In genomic region chr1:111507411-111508201, GRCh38 we compare ENCODE assay signal across 1 cellular context.
A peak's percentile ranks its signal among the peaks of the same experiment; 100 is the strongest.
TF ChIP-seq lines count a peak whose summit lies in the region.

No MANE protein-coding gene starts in this region.

TF ChIP-seq in HepG2, 621 proteins besides CTCF, POLR2A, EP300 and RAD21 (continued from another document and continues in another):
- TF ChIP-seq CBX5 (CRISPR knock-in tag; IDR thresholded peaks at IDR 0.05; ENCODE audit: borderline replicate concordance) (0 out of 2 replicates have a peak, but pooled peaks have one; percentile 19), NR2F2 (IDR thresholded peaks at IDR 0.05; ENCODE audit: borderline replicate concordance, low read depth) (no peak), IRX3 (CRISPR knock-in tag; IDR thresholded peaks at IDR 0.05; ENCODE audit: borderline replicate concordance, low read depth) (no peak), MXI1 (IDR thresholded peaks at IDR 0.05; ENCODE audit: borderline replicate concordance, low read depth, low read length) (no peak), MLXIP (CRISPR knock-in tag; IDR thresholded peaks at IDR 0.05; ENCODE audit: borderline replicate concordance) (no peak), ZNF205 (CRISPR knock-in tag; IDR thresholded peaks at IDR 0.05) (no peak), ATF1 (CRISPR knock-in tag; IDR thresholded peaks at IDR 0.05) (no peak), JUNB (CRISPR knock-in tag; IDR thresholded peaks at IDR 0.05; ENCODE audit: borderline replicate concordance) (no peak), ZNF496 (CRISPR knock-in tag; IDR thresholded peaks at IDR 0.05; ENCODE audit: insufficient replicate concordance) (no peak), ZXDC (CRISPR knock-in tag; IDR thresholded peaks at IDR 0.05) (no peak), ZNF232 (CRISPR knock-in tag; IDR thresholded peaks at IDR 0.05; ENCODE audit: borderline replicate concordance) (no peak), ARHGAP35 (CRISPR knock-in tag; IDR thresholded peaks at IDR 0.05; ENCODE audit: borderline replicate concordance) (0 out of 2 replicates have a peak, but pooled peaks have one; percentile 56), ZNF746 (CRISPR knock-in tag; IDR thresholded peaks at IDR 0.05) (no peak), ZNF558 (CRISPR knock-in tag; IDR thresholded peaks at IDR 0.05; ENCODE audit: borderline replicate concordance) (no peak), HES4 (CRISPR knock-in tag; IDR thresholded peaks at IDR 0.05; ENCODE audit: borderline replicate concordance) (no peak; the same call in 1 of the 2 replicates), FLYWCH1 (CRISPR knock-in tag; IDR thresholded peaks at IDR 0.05) (no peak), ARNTL (CRISPR knock-in tag; IDR thresholded peaks at IDR 0.05) (no peak), ZBTB4 (CRISPR knock-in tag; IDR thresholded peaks at IDR 0.05; ENCODE audit: borderline replicate concordance) (no peak), TOE1 (CRISPR knock-in tag; IDR thresholded peaks at IDR 0.05) (no peak), ZNF543 (CRISPR knock-in tag; IDR thresholded peaks at IDR 0.05) (no peak), WIZ (CRISPR knock-in tag; IDR thresholded peaks at IDR 0.05) (no peak), TMF1 (CRISPR knock-in tag; IDR thresholded peaks at IDR 0.05; ENCODE audit: low read depth) (0 out of 2 replicates have a peak, but pooled peaks have one; percentile 40), ZFP62 (CRISPR knock-in tag; IDR thresholded peaks at IDR 0.05) (no peak), FOSL2 (CRISPR knock-in tag; IDR thresholded peaks at IDR 0.05) (no peak), CCDC6 (CRISPR knock-in tag; IDR thresholded peaks at IDR 0.05) (peak; percentile 87), RARG (CRISPR knock-in tag; IDR thresholded peaks at IDR 0.05; ENCODE audit: low read depth) (no peak), REL (CRISPR knock-in tag; conservative IDR thresholded peaks at IDR 0.05) (no peak), RFX3 (CRISPR knock-in tag; IDR thresholded peaks at IDR 0.05) (no peak), CREM (IDR thresholded peaks at IDR 0.05) (no peak), CREM (CRISPR knock-in tag; IDR thresholded peaks at IDR 0.05) (no peak), GTF3A (CRISPR knock-in tag; conservative IDR thresholded peaks at IDR 0.05) (no peak), ZNF878 (CRISPR knock-in tag; IDR thresholded peaks at IDR 0.05) (peak; percentile 71; the same call in 1 of the 2 replicates), ZNF703 (CRISPR knock-in tag; IDR thresholded peaks at IDR 0.05; ENCODE audit: borderline replicate concordance) (no peak; the same call in 1 of the 2 replicates), CREB3 (CRISPR knock-in tag; IDR thresholded peaks at IDR 0.05) (no peak), TAF15 (IDR thresholded peaks at IDR 0.05; ENCODE audit: low read depth, low read length, poor library complexity, severe bottlenecking) (no peak), RFX5 (IDR thresholded peaks at IDR 0.05; ENCODE audit: low read depth, low read length) (no peak), ZFP37 (CRISPR knock-in tag; IDR thresholded peaks at IDR 0.05; ENCODE audit: borderline replicate concordance) (no peak), DMAP1 (CRISPR knock-in tag; IDR thresholded peaks at IDR 0.05) (peak; percentile 70; the same call in 1 of the 2 replicates), XBP1 (CRISPR knock-in tag; IDR thresholded peaks at IDR 0.05) (no peak)
- TF ChIP-seq, protein P1, sequence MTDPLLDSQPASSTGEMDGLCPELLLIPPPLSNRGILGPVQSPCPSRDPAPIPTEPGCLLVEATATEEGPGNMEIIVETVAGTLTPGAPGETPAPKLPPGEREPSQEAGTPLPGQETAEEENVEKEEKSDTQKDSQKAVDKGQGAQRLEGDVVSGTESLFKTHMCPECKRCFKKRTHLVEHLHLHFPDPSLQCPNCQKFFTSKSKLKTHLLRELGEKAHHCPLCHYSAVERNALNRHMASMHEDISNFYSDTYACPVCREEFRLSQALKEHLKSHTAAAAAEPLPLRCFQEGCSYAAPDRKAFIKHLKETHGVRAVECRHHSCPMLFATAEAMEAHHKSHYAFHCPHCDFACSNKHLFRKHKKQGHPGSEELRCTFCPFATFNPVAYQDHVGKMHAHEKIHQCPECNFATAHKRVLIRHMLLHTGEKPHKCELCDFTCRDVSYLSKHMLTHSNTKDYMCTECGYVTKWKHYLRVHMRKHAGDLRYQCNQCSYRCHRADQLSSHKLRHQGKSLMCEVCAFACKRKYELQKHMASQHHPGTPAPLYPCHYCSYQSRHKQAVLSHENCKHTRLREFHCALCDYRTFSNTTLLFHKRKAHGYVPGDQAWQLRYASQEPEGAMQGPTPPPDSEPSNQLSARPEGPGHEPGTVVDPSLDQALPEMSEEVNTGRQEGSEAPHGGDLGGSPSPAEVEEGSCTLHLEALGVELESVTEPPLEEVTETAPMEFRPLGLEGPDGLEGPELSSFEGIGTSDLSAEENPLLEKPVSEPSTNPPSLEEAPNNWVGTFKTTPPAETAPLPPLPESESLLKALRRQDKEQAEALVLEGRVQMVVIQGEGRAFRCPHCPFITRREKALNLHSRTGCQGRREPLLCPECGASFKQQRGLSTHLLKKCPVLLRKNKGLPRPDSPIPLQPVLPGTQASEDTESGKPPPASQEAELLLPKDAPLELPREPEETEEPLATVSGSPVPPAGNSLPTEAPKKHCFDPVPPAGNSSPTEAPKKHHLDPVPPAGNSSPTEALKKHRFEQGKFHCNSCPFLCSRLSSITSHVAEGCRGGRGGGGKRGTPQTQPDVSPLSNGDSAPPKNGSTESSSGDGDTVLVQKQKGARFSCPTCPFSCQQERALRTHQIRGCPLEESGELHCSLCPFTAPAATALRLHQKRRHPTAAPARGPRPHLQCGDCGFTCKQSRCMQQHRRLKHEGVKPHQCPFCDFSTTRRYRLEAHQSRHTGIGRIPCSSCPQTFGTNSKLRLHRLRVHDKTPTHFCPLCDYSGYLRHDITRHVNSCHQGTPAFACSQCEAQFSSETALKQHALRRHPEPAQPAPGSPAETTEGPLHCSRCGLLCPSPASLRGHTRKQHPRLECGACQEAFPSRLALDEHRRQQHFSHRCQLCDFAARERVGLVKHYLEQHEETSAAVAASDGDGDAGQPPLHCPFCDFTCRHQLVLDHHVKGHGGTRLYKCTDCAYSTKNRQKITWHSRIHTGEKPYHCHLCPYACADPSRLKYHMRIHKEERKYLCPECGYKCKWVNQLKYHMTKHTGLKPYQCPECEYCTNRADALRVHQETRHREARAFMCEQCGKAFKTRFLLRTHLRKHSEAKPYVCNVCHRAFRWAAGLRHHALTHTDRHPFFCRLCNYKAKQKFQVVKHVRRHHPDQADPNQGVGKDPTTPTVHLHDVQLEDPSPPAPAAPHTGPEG (CRISPR knock-in tag; IDR thresholded peaks at IDR 0.05), result no peak
- TF ChIP-seq, protein P2, sequence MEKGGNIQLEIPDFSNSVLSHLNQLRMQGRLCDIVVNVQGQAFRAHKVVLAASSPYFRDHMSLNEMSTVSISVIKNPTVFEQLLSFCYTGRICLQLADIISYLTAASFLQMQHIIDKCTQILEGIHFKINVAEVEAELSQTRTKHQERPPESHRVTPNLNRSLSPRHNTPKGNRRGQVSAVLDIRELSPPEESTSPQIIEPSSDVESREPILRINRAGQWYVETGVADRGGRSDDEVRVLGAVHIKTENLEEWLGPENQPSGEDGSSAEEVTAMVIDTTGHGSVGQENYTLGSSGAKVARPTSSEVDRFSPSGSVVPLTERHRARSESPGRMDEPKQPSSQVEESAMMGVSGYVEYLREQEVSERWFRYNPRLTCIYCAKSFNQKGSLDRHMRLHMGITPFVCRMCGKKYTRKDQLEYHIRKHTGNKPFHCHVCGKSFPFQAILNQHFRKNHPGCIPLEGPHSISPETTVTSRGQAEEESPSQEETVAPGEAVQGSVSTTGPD (CRISPR knock-in tag; IDR thresholded peaks at IDR 0.05), result no peak
- TF ChIP-seq, protein P3, sequence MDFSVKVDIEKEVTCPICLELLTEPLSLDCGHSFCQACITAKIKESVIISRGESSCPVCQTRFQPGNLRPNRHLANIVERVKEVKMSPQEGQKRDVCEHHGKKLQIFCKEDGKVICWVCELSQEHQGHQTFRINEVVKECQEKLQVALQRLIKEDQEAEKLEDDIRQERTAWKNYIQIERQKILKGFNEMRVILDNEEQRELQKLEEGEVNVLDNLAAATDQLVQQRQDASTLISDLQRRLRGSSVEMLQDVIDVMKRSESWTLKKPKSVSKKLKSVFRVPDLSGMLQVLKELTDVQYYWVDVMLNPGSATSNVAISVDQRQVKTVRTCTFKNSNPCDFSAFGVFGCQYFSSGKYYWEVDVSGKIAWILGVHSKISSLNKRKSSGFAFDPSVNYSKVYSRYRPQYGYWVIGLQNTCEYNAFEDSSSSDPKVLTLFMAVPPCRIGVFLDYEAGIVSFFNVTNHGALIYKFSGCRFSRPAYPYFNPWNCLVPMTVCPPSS (IDR thresholded peaks at IDR 0.05), result no peak
- TF ChIP-seq, protein P4, sequence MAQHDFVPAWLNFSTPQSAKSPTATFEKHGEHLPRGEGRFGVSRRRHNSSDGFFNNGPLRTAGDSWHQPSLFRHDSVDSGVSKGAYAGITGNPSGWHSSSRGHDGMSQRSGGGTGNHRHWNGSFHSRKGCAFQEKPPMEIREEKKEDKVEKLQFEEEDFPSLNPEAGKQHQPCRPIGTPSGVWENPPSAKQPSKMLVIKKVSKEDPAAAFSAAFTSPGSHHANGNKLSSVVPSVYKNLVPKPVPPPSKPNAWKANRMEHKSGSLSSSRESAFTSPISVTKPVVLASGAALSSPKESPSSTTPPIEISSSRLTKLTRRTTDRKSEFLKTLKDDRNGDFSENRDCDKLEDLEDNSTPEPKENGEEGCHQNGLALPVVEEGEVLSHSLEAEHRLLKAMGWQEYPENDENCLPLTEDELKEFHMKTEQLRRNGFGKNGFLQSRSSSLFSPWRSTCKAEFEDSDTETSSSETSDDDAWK (CRISPR knock-in tag; IDR thresholded peaks at IDR 0.05), result no peak
